Comparison of ENCODE assay signal across 1 cellular context in the genomic region with DNA sequence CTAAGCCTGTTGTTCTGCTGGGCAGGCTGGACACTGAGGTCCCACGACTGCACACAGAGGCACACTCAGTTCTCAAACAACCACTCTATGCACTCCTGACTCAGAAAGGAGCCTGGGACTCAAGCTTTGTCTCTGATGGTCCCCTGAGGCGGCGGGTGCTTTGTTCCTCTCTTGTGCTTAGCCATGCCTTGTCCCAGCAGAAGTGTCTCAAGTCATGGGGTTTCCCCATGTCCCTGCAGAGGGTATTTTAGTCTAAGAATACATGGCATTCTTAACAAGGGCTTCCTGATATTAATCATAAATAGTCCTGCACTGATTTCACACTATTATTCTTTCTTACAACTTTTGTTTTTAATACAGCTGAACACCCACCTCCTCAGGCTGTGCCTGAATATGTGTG.
TF ChIP-seq lines count a peak whose summit lies in the region.

No MANE protein-coding gene starts in this region.

TF ChIP-seq in SK-N-SH, 30 proteins besides CTCF, POLR2A, EP300 and RAD21 (continued from another document):
- TF ChIP-seq ZBTB33 (IDR thresholded peaks at IDR 0.05; ENCODE audit: borderline replicate concordance, low read depth) (no peak), FOSL2 (IDR thresholded peaks at IDR 0.05; ENCODE audit: borderline replicate concordance, low read depth) (no peak), RXRA (IDR thresholded peaks at IDR 0.05; ENCODE audit: borderline replicate concordance, low read depth) (no peak), REST (IDR thresholded peaks at IDR 0.05; ENCODE audit: low read depth, low read length) (no peak), JUND (IDR thresholded peaks at IDR 0.05) (no peak), CHD2 (IDR thresholded peaks at IDR 0.05; ENCODE audit: low read length, partially characterized antibody) (no peak), USF2 (IDR thresholded peaks at IDR 0.05; ENCODE audit: borderline replicate concordance, low read depth, low read length) (no peak)
- TF ChIP-seq, protein P1, sequence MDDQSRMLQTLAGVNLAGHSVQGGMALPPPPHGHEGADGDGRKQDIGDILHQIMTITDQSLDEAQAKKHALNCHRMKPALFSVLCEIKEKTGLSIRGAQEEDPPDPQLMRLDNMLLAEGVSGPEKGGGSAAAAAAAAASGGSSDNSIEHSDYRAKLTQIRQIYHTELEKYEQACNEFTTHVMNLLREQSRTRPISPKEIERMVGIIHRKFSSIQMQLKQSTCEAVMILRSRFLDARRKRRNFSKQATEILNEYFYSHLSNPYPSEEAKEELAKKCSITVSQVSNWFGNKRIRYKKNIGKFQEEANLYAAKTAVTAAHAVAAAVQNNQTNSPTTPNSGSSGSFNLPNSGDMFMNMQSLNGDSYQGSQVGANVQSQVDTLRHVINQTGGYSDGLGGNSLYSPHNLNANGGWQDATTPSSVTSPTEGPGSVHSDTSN (IDR thresholded peaks at IDR 0.05) = no peak
